ENCODE assay signal across 8 cellular contexts in the genomic region with DNA sequence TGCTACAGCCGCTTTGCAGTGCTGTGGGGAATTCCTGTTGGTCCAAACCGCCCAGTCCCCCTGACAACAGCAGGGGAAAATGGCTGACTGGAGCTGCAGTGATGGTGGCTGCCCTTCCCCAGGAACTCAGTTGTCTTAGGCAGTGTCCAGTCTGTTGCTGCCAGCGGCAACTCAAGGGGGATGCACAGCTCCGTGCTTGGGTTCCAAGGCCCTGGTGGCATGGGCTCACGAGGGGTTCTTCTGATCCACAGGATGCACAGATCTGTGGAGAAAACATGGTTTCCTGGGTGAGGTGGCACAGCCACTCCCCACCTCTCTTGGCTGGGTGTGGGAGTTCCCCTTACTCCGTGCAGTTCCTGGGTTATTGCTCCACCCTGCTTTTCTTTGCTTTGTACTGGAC.
"Had no signal": no experiment of that assay in that cellular context is flagged by ENCODE, and none has a peak within 500 bp of the region (broad histone marks: within the 10 kb centered on the region; RNA-seq: fewer than 3 reads in every experiment).

No MANE protein-coding gene starts in this region.

- H3K9me3 ChIP-seq: HAP-1 had no signal

- H3K27ac ChIP-seq: GM23248, HL-60 had no signal

- H2AFZ ChIP-seq: GM23248 had no signal

- H3K4me3 ChIP-seq: GM23248, HAP-1 had no signal

- H3K4me1 ChIP-seq: HAP-1 had no signal

- H3K36me3 ChIP-seq: HAP-1 had no signal

- H3K9ac ChIP-seq: GM23248 had no signal

- DNase-seq: GM23248, GOT3, H7, HFFc6 had no signal

- ATAC-seq: HCT116, HepG2 had no signal

- FAIRE-seq: HepG2 had no signal
